8 cellular contexts compared by ENCODE assay signal in the genomic region with DNA sequence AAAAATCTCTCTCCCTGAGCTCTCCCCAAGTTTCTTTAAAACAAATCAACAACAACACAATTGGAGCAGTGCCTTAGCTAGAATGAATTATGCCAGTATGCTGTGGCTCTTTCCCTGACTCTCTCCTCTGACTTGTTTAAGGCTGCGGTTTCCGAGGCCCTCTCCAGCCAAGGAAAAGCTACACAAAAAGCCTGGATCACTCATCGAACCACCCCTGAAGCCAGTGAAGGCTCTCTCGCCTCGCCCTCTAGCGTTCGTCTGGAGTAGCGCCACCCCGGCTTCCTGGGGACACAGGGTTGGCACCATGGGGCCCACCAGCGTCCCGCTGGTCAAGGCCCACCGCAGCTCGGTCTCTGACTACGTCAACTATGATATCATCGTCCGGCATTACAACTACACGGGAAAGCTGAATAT. TPM values are rescaled to one million over a fixed set of nuclear protein-coding genes. Genes with fewer than 3 reads are reported as not detected.
DNase-seq lines count a peak whose midpoint lies in the region; ATAC-seq, FAIRE-seq and TF ChIP-seq lines count a peak whose summit lies in the region.

No MANE protein-coding gene starts in this region.

- intact Hi-C loops in stomach (cut with DNase I; ENCODE audit: low total_unique reads): loop anchor here (10.0 kb wide), 1 partner anchor 324 kb away; no protein-coding TSS in a partner anchor

- WGBS in stomach, 5 donors: 0 to 8% (median 5%) methylated on average over 2 to 17 of the region's 17 CpGs

- no peak for TF ChIP-seq EP300 in stomach (IDR thresholded peaks at IDR 0.05)

- CTCF ChIA-PET in AG04450 (lab: Charles Lee): interaction anchor here (0.6 to 5.0 kb wide), 78 partner anchors 9 to 791 kb away, joined by 3 to 73 read pairs (median 5); no protein-coding TSS in a partner anchor

- DNase-seq in AG04450 (ENCODE audit: low read depth, low spot score) (peak; percentile 72), HTR-8/SVneo (ENCODE audit: insufficient read length, low spot score) (peak; percentile 59), SHP77 (lab: John Stamatoyannopoulos, UW) (peak; percentile 69 to 77), activated gamma-delta T cell treated with Interleukin-2 at 50 U/mL for 16 hours (peak; percentile 84), foreskin melanocyte (peak; percentile 71), stomach (peak; percentile 84)

- H3K27me3 ChIP-seq in AG04450 (ENCODE audit: control insufficient read depth, insufficient read depth, low read length): no peaks in the 10 kb centered on the region
- peaks cover 72% of the 10 kb centered on the region for H3K27me3 ChIP-seq in neutrophil
- H3K27me3 ChIP-seq in stomach: peaks cover 0 to 34% (median 16%) of the 10 kb centered on the region in 3 donors

- H3K4me3 ChIP-seq in AG04450 (ENCODE audit: low read depth, low read length) (peak overlapping the region; percentile 80), neutrophil (ENCODE audit: low read depth in 1 of 2, low read length in 1 of 2) (no peak overlapping the region), stomach (peak overlapping the region; percentile 54 to 67 (median 60))

- ATAC-seq in GM18505 (IDR thresholded peaks at IDR 0.05; ENCODE audit: unreplicated experiment): peak; percentile 32

- no peak overlapping the region for H3K27ac ChIP-seq in AG04450 (ENCODE audit: low read depth, low read length)
- no peak overlapping the region for H3K27ac ChIP-seq in neutrophil
- peak overlapping the region in 4 of 5 donors; percentile 52 to 84 (median 68) for H3K27ac ChIP-seq in stomach

- no peak for FAIRE-seq in HTR-8/SVneo (lab: Jason Lieb, UNC)

- POLR2A ChIA-PET in AG04450 (lab: Yijun Ruan, JAX): interaction anchor here (0.7 to 2.5 kb wide), 5 partner anchors 12 to 250 kb away, joined by 3 to 8 read pairs (median 4); no protein-coding TSS in a partner anchor

- TF ChIP-seq CTCF in AG04450 (IDR thresholded peaks at IDR 0.05; ENCODE audit: low read depth, low read length): peak; percentile 96
- TF ChIP-seq CTCF in neutrophil (IDR thresholded peaks at IDR 0.05): peak; percentile 45
- peak in 5 of 7 experiments; percentile 79 to 92 (median 88) for TF ChIP-seq CTCF in stomach (IDR thresholded peaks at IDR 0.05)

- H3K36me3 ChIP-seq in neutrophil (no peaks in the 10 kb centered on the region), stomach (no peaks in the 10 kb centered on the region)

- peaks cover 22 to 32% of the 10 kb centered on the region in 2 experiments for H3K4me1 ChIP-seq in neutrophil (ENCODE audit: control insufficient read depth in 1 of 2, insufficient read depth in 1 of 2, low read depth in 1 of 2, low read length in 1 of 2)
- H3K4me1 ChIP-seq in stomach: peaks cover 14 to 37% (median 34%) of the 10 kb centered on the region in 4 donors

- TF ChIP-seq POLR2A in GM18505 (IDR thresholded peaks at IDR 0.05; ENCODE audit: borderline replicate concordance, extremely low read depth, insufficient read depth, insufficient read length): no peak
- no peak for TF ChIP-seq POLR2A in stomach (IDR thresholded peaks at IDR 0.05)

- H3K9me3 ChIP-seq in AG04450 (ENCODE audit: control insufficient read depth, insufficient read depth, low read length) (no peaks in the 10 kb centered on the region; the same call in 1 of the 2 replicates), neutrophil (no peaks in the 10 kb centered on the region), stomach (no peaks in the 10 kb centered on the region)

RNA-seq across cellular contexts. Expression of a gene that starts 1.9 kb away (rescaled TPM):
- polyA plus RNA-seq in AG04450 (2011; rRNA removed) (35.8 and 38.1 TPM in 2 replicates), stomach (10 to 100 TPM in 1 of 3 donors, 1 to 10 TPM in 2; 3.7 to 11.6 (median 8.4) TPM)
- polyA minus RNA-seq in AG04450 (2011; rRNA and poly(A)+ RNA removed): 43.7 and 50.3 TPM in 2 replicates
- 10 to 100 TPM in 3 of 5 donors, 1 to 10 TPM in 2; 5.8 to 54.0 (median 14.3) TPM for total RNA-seq in stomach

Comparison
In these comparisons a context has a peak if more than half of its experiments do, and no peak if none do; other contexts are left out.
1. H3K27ac ChIP-seq: peak in stomach (4 of 5); none in AG04450 (single experiment) and neutrophil (single experiment).
2. H3K4me3 ChIP-seq: peak in AG04450 (single experiment) and stomach (4 of 4); none in neutrophil (0 of 2).
3. CTCF ChIP-seq: peak in every context shown above with its lines; median percentile 96 in AG04450; 88 in stomach; 45 in neutrophil.
4. Peak in every context shown above with its lines, with median percentiles within 50 percentile points of each other: DNase-seq.